In genomic region chr11:120511116-120511803, GRCh38 we compare ENCODE assay signal across 9 cellular contexts. TPM values are rescaled to one million over a fixed set of nuclear protein-coding genes. Genes with fewer than 3 reads are reported as not detected.
A peak's percentile ranks its signal among the peaks of the same experiment; 100 is the strongest.
DNase-seq lines count a peak whose midpoint lies in the region; ATAC-seq, FAIRE-seq and TF ChIP-seq lines count a peak whose summit lies in the region.
"Had no signal": no experiment of that assay in that cellular context is flagged by ENCODE, and none has a peak within 500 bp of the region (broad histone marks: within the 10 kb centered on the region; RNA-seq: fewer than 3 reads in every experiment).

A gene with protein sequence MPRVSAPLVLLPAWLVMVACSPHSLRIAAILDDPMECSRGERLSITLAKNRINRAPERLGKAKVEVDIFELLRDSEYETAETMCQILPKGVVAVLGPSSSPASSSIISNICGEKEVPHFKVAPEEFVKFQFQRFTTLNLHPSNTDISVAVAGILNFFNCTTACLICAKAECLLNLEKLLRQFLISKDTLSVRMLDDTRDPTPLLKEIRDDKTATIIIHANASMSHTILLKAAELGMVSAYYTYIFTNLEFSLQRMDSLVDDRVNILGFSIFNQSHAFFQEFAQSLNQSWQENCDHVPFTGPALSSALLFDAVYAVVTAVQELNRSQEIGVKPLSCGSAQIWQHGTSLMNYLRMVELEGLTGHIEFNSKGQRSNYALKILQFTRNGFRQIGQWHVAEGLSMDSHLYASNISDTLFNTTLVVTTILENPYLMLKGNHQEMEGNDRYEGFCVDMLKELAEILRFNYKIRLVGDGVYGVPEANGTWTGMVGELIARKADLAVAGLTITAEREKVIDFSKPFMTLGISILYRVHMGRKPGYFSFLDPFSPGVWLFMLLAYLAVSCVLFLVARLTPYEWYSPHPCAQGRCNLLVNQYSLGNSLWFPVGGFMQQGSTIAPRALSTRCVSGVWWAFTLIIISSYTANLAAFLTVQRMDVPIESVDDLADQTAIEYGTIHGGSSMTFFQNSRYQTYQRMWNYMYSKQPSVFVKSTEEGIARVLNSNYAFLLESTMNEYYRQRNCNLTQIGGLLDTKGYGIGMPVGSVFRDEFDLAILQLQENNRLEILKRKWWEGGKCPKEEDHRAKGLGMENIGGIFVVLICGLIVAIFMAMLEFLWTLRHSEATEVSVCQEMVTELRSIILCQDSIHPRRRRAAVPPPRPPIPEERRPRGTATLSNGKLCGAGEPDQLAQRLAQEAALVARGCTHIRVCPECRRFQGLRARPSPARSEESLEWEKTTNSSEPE (plus strand): TSS chr11:120511748. CDS start chr11:120660319, 148,571 bp downstream.

- DNase-seq in EH (ENCODE audit: low read depth) (peak; percentile 71), H54 (ENCODE audit: insufficient read length, low spot score) (peak; percentile 78), SK-N-DZ (ENCODE audit: low spot score) (peak; percentile 58), glutamatergic neuron (peak; percentile 95), pancreas (peak; percentile 63 to 97 (median 82)), thyroid gland (peak; percentile 83 to 85)
- DNase-seq in activated naive CD4-positive, alpha-beta T cell treated with Interleukin-2 at 50 U/mL for 16 hours: peak; percentile 75

- H2AFZ ChIP-seq in Loucy (ENCODE audit: low read length): no peak within 1 kb of the TSS

- peaks cover 4% of the 10 kb centered on the region for H3K4me1 Mint-ChIP-seq in glutamatergic neuron (ENCODE audit: low read depth, unreplicated experiment)

- peaks cover 3% of the 10 kb centered on the region for H3K9me3 Mint-ChIP-seq in glutamatergic neuron (ENCODE audit: unreplicated experiment)
- H3K9me3 Mint-ChIP-seq: stimulated activated naive CD8-positive, alpha-beta T cell treated with anti-CD3 and anti-CD28 coated beads, Interleukin-15, Interleukin-2, amounts not matched to agents 100 ng/mL and 50 ng/mL, for 24 hours had no signal

- no peak within 1 kb of the TSS for H3K4me3 ChIP-seq in Loucy (ENCODE audit: low read length, poor library complexity, severe bottlenecking)
- H3K4me3 ChIP-seq in pancreas: peak within 1 kb of the TSS in 2 of 4 donors; percentile 38 to 46
- H3K4me3 ChIP-seq in thyroid gland (replicated peaks in 1 of 3): peak within 1 kb of the TSS in 1 of 3 donors; percentile 20

- TF ChIP-seq POLR2A in H54 (IDR thresholded peaks at IDR 0.05; ENCODE audit: low read depth, low read length) (no peak), thyroid gland (IDR thresholded peaks at IDR 0.05) (no peak)

- no peaks in the 10 kb centered on the region for H3K36me3 Mint-ChIP-seq in glutamatergic neuron (ENCODE audit: unreplicated experiment)

- H3K79me2 ChIP-seq in Loucy (ENCODE audit: insufficient read depth, low read length): no peaks in the 10 kb centered on the region

- no peaks in the 10 kb centered on the region for H3K27me3 ChIP-seq in Loucy (ENCODE audit: insufficient read depth, low read length, poor library complexity, severe bottlenecking)
- peaks cover 0 to 15% (median 2%) of the 10 kb centered on the region in 4 donors for H3K27me3 ChIP-seq in pancreas
- H3K27me3 ChIP-seq in thyroid gland: no peaks in the 10 kb centered on the region

- H3K9me3 ChIP-seq in Loucy (ENCODE audit: insufficient read depth, low read depth, low read length): no peaks in the 10 kb centered on the region
- H3K9me3 ChIP-seq in pancreas: no peaks in the 10 kb centered on the region
- no peaks in the 10 kb centered on the region for H3K9me3 ChIP-seq in thyroid gland

- TF ChIP-seq CTCF in Loucy (conservative IDR thresholded peaks at IDR 0.05; ENCODE audit: low read length) (peak; percentile 75), glutamatergic neuron (IDR thresholded peaks at IDR 0.05; ENCODE audit: partially characterized antibody, unreplicated experiment) (peak; percentile 93), pancreas (IDR thresholded peaks at IDR 0.05) (peak; percentile 87 to 96 (median 94)), thyroid gland (IDR thresholded peaks at IDR 0.05) (peak; percentile 82 to 98 (median 91))

- H3K4me1 ChIP-seq in Loucy (ENCODE audit: insufficient read depth, low read length, poor library complexity, severe bottlenecking) (no peaks in the 10 kb centered on the region), pancreas (no peaks in the 10 kb centered on the region), thyroid gland (peaks cover 0 to 5% of the 10 kb centered on the region in 2 donors)

- H3K4me2 ChIP-seq in Loucy (ENCODE audit: low read depth, low read length, poor library complexity, severe bottlenecking): no peak within 1 kb of the TSS

- WGBS in pancreas, 2 donors: 0 to 1% methylated on average over 43 to 94 of the region's 94 CpGs
- 0 to 1% methylated on average over 11 to 14 of the region's 94 CpGs for WGBS in thyroid gland, 2 donors

- no peak within 1 kb of the TSS for H3K27ac Mint-ChIP-seq in glutamatergic neuron (ENCODE audit: unreplicated experiment)
- H3K27ac Mint-ChIP-seq: stimulated activated naive CD8-positive, alpha-beta T cell treated with anti-CD3 and anti-CD28 coated beads, Interleukin-15, Interleukin-2, amounts not matched to agents 100 ng/mL and 50 ng/mL, for 24 hours had no signal

- H4K20me1 ChIP-seq in Loucy (ENCODE audit: insufficient read depth, low read length, poor library complexity, severe bottlenecking): no peaks in the 10 kb centered on the region

- H3K27ac ChIP-seq in pancreas (no peak within 1 kb of the TSS), thyroid gland (no peak within 1 kb of the TSS)

- H3K4me3 Mint-ChIP-seq in glutamatergic neuron (ENCODE audit: unreplicated experiment): peak within 1 kb of the TSS; percentile 57
- H3K4me3 Mint-ChIP-seq: stimulated activated naive CD8-positive, alpha-beta T cell treated with anti-CD3 and anti-CD28 coated beads, Interleukin-15, Interleukin-2, amounts not matched to agents 100 ng/mL and 50 ng/mL, for 24 hours had no signal

- no peaks in the 10 kb centered on the region for H3F3A ChIP-seq in Loucy (ENCODE audit: low read depth)

- intact Hi-C loops in pancreas (cut with DNase I) (loop anchor here (2.0 to 10.0 kb wide), 5 partner anchors 171 to 444 kb away; no protein-coding TSS in a partner anchor), thyroid gland (cut with DNase I) (loop anchor here (2.0 to 10.0 kb wide), 3 partner anchors 114 to 296 kb away; no protein-coding TSS in a partner anchor)

- no peak within 1 kb of the TSS for H3K9ac ChIP-seq in Loucy (ENCODE audit: low read depth, low read length, poor library complexity, severe bottlenecking)

- FAIRE-seq in H54 (lab: Jason Lieb, UNC) (no peak), pancreas (lab: Jason Lieb, UNC) (no peak)

- no peaks in the 10 kb centered on the region for H3K9me2 ChIP-seq in Loucy (replicated peaks; ENCODE audit: low read depth, low read length)

- ATAC-seq in pancreas: peak; percentile 93 to 97 (median 95)

- peaks cover 6% of the 10 kb centered on the region for H3K27me3 Mint-ChIP-seq in glutamatergic neuron (ENCODE audit: unreplicated experiment)

- H3K36me3 ChIP-seq in Loucy (ENCODE audit: insufficient read depth, low read length): no peaks in the 10 kb centered on the region
- H3K36me3 ChIP-seq in pancreas: no peaks in the 10 kb centered on the region
- no peaks in the 10 kb centered on the region for H3K36me3 ChIP-seq in thyroid gland

RNA-seq across cellular contexts. Expression of the gene that starts here (rescaled TPM):
- polyA plus RNA-seq in SK-N-DZ (2014; cell fraction: cytosol; rRNA removed): not detected in 2 replicates
- polyA plus RNA-seq in SK-N-DZ (2014; cell fraction: nucleus; rRNA removed): not detected in 2 replicates
- total RNA-seq in glutamatergic neuron (ENCODE audit: unreplicated experiment) (3.6 TPM), pancreas (not detected), thyroid gland (1 to 10 TPM in 2 of 4 donors, under 1 TPM in 2; 0.54 to 3.7 (median 0.99) TPM)
- under 1 TPM in 1 of 2 donors, not detected in 1; 0.02 TPM for polyA plus RNA-seq in pancreas

Comparison
In these comparisons a context has a peak if more than half of its experiments do, and no peak if none do; other contexts are left out.
1. Peak in DNase-seq and ATAC-seq in pancreas; RNA of the gene not detected or under 1 TPM.